8 cellular contexts compared by ENCODE assay signal in genomic region chrX:87388381-87388780, GRCh38.
"Had no signal": no experiment of that assay in that cellular context is flagged by ENCODE, and none has a peak within 500 bp of the region (broad histone marks: within the 10 kb centered on the region; RNA-seq: fewer than 3 reads in every experiment).

No MANE protein-coding gene starts in this region.

- ATAC-seq: GM12878 had no signal

- FAIRE-seq: G401.6, GM12878, GM12891, GM12892, GM18507, GM19239 had no signal

- H3K4me3 ChIP-seq: GM12878 had no signal

- DNase-seq: GDM1, GF-D8 had no signal
